Comparison of ENCODE assay signal across 2 cellular contexts in the genomic region with DNA sequence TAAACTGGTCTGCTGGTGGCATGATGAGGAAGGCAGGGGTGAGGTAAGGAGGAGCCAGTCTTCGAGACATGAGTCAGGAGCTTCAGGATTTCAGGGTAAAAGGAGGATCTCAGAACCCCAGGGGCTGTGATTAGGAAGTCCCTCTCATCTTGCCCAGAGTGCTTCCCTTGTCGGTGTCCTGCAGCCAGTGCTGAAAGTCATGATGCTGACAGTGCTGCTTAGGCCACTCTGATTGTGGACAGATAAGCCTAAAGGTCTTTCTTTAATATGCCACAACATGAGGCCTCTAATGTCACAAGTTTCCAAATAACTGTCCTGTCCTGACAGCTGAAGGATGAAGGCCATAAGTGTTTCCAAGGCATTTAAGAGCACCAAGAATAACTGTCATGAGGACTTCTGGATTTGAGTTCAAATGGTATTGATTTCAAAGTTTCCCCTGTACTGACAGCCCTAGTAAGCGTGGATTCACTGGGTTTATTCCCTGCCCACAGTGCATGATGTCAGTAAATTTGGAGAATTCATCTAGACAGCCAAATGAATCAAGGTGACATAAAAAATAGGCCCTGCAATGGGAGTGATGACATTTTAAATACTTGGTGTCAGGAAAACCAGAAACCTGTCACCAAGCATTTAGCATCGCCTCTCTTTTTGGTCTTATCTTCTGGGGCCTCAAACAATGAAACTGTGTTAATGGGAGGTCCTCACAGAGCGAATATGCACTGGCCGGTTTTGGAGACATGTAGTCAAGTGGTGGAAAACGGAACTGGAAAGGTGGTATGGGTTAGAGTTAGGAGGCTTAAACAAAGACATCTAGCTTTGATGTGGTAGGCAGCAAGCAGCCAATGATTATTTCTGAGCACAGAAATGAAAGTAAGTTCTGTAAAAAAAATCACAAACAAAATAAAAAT.
TF ChIP-seq lines count a peak whose summit lies in the region.

No MANE protein-coding gene starts in this region.

TF ChIP-seq in IMR-90, 13 proteins besides CTCF, POLR2A, EP300 and RAD21:
- TF ChIP-seq BHLHE40 (IDR thresholded peaks at IDR 0.05; ENCODE audit: low read depth, low read length): no peak
- TF ChIP-seq, protein P1, sequence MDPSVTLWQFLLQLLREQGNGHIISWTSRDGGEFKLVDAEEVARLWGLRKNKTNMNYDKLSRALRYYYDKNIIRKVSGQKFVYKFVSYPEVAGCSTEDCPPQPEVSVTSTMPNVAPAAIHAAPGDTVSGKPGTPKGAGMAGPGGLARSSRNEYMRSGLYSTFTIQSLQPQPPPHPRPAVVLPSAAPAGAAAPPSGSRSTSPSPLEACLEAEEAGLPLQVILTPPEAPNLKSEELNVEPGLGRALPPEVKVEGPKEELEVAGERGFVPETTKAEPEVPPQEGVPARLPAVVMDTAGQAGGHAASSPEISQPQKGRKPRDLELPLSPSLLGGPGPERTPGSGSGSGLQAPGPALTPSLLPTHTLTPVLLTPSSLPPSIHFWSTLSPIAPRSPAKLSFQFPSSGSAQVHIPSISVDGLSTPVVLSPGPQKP (IDR thresholded peaks at IDR 0.05; ENCODE audit: borderline replicate concordance, low read depth, low read length): no peak
- TF ChIP-seq NFE2L2 (IDR thresholded peaks at IDR 0.05; ENCODE audit: low read depth, low read length): no peak

TF ChIP-seq in GM23338, 12 proteins besides CTCF, POLR2A, EP300 and RAD21:
- TF ChIP-seq EZH2phosphoT487 (IDR thresholded peaks at IDR 0.05; ENCODE audit: unreplicated experiment) (no peak), NANOG (IDR thresholded peaks at IDR 0.05; ENCODE audit: borderline replicate concordance) (no peak), STAT1 (IDR thresholded peaks at IDR 0.05; ENCODE audit: unreplicated experiment) (no peak), JUNB (IDR thresholded peaks at IDR 0.05; ENCODE audit: unreplicated experiment) (no peak), POLR2AphosphoS5 (IDR thresholded peaks at IDR 0.05; ENCODE audit: low read depth) (no peak), ZNF114 (CRISPR knock-in tag; IDR thresholded peaks at IDR 0.05) (no peak), ZNF331 (CRISPR knock-in tag; IDR thresholded peaks at IDR 0.05; ENCODE audit: low read depth) (no peak), CREB1 (CRISPR knock-in tag; IDR thresholded peaks at IDR 0.05; ENCODE audit: low read depth) (no peak)
- TF ChIP-seq, protein P2, sequence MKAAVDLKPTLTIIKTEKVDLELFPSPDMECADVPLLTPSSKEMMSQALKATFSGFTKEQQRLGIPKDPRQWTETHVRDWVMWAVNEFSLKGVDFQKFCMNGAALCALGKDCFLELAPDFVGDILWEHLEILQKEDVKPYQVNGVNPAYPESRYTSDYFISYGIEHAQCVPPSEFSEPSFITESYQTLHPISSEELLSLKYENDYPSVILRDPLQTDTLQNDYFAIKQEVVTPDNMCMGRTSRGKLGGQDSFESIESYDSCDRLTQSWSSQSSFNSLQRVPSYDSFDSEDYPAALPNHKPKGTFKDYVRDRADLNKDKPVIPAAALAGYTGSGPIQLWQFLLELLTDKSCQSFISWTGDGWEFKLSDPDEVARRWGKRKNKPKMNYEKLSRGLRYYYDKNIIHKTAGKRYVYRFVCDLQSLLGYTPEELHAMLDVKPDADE (IDR thresholded peaks at IDR 0.05): no peak
- TF ChIP-seq, protein P3, sequence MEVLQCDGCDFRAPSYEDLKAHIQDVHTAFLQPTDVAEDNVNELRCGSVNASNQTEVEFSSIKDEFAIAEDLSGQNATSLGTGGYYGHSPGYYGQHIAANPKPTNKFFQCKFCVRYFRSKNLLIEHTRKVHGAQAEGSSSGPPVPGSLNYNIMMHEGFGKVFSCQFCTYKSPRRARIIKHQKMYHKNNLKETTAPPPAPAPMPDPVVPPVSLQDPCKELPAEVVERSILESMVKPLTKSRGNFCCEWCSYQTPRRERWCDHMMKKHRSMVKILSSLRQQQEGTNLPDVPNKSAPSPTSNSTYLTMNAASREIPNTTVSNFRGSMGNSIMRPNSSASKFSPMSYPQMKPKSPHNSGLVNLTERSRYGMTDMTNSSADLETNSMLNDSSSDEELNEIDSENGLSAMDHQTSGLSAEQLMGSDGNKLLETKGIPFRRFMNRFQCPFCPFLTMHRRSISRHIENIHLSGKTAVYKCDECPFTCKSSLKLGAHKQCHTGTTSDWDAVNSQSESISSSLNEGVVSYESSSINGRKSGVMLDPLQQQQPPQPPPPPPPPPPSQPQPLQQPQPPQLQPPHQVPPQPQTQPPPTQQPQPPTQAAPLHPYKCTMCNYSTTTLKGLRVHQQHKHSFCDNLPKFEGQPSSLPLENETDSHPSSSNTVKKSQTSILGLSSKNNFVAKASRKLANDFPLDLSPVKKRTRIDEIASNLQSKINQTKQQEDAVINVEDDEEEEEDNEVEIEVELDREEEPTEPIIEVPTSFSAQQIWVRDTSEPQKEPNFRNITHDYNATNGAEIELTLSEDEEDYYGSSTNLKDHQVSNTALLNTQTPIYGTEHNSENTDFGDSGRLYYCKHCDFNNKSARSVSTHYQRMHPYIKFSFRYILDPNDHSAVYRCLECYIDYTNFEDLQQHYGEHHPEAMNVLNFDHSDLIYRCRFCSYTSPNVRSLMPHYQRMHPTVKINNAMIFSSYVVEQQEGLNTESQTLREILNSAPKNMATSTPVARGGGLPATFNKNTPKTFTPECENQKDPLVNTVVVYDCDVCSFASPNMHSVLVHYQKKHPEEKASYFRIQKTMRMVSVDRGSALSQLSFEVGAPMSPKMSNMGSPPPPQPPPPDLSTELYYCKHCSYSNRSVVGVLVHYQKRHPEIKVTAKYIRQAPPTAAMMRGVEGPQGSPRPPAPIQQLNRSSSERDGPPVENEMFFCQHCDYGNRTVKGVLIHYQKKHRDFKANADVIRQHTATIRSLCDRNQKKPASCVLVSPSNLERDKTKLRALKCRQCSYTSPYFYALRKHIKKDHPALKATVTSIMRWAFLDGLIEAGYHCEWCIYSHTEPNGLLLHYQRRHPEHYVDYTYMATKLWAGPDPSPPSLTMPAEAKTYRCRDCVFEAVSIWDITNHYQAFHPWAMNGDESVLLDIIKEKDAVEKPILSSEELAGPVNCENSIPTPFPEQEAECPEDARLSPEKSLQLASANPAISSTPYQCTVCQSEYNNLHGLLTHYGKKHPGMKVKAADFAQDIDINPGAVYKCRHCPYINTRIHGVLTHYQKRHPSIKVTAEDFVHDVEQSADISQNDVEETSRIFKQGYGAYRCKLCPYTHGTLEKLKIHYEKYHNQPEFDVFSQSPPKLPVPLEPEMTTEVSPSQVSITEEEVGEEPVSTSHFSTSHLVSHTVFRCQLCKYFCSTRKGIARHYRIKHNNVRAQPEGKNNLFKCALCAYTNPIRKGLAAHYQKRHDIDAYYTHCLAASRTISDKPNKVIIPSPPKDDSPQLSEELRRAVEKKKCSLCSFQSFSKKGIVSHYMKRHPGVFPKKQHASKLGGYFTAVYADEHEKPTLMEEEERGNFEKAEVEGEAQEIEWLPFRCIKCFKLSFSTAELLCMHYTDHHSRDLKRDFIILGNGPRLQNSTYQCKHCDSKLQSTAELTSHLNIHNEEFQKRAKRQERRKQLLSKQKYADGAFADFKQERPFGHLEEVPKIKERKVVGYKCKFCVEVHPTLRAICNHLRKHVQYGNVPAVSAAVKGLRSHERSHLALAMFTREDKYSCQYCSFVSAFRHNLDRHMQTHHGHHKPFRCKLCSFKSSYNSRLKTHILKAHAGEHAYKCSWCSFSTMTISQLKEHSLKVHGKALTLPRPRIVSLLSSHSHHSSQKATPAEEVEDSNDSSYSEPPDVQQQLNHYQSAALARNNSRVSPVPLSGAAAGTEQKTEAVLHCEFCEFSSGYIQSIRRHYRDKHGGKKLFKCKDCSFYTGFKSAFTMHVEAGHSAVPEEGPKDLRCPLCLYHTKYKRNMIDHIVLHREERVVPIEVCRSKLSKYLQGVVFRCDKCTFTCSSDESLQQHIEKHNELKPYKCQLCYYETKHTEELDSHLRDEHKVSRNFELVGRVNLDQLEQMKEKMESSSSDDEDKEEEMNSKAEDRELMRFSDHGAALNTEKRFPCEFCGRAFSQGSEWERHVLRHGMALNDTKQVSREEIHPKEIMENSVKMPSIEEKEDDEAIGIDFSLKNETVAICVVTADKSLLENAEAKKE (CRISPR knock-in tag; IDR thresholded peaks at IDR 0.05): no peak
- TF ChIP-seq, protein P4, sequence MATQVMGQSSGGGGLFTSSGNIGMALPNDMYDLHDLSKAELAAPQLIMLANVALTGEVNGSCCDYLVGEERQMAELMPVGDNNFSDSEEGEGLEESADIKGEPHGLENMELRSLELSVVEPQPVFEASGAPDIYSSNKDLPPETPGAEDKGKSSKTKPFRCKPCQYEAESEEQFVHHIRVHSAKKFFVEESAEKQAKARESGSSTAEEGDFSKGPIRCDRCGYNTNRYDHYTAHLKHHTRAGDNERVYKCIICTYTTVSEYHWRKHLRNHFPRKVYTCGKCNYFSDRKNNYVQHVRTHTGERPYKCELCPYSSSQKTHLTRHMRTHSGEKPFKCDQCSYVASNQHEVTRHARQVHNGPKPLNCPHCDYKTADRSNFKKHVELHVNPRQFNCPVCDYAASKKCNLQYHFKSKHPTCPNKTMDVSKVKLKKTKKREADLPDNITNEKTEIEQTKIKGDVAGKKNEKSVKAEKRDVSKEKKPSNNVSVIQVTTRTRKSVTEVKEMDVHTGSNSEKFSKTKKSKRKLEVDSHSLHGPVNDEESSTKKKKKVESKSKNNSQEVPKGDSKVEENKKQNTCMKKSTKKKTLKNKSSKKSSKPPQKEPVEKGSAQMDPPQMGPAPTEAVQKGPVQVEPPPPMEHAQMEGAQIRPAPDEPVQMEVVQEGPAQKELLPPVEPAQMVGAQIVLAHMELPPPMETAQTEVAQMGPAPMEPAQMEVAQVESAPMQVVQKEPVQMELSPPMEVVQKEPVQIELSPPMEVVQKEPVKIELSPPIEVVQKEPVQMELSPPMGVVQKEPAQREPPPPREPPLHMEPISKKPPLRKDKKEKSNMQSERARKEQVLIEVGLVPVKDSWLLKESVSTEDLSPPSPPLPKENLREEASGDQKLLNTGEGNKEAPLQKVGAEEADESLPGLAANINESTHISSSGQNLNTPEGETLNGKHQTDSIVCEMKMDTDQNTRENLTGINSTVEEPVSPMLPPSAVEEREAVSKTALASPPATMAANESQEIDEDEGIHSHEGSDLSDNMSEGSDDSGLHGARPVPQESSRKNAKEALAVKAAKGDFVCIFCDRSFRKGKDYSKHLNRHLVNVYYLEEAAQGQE (IDR thresholded peaks at IDR 0.05; ENCODE audit: unreplicated experiment): no peak
TF ChIP-seq in GM23338: peak in this region for 0.
